Comparison of ENCODE assay signal across 8 cellular contexts in genomic region chr6:12010635-12011275, GRCh38. TPM values are rescaled to one million over a fixed set of nuclear protein-coding genes. Genes with fewer than 3 reads are reported as not detected.
DNase-seq lines count a peak whose midpoint lies in the region; ATAC-seq and TF ChIP-seq lines count a peak whose summit lies in the region.

No MANE protein-coding gene starts in this region.

- H3K4me1 ChIP-seq in ectodermal cell (ENCODE audit: control insufficient read depth, insufficient read depth, low read length) = peaks cover 17% of the 10 kb centered on the region
- peaks cover 23% of the 10 kb centered on the region for H3K4me1 ChIP-seq in mononuclear cell (ENCODE audit: insufficient read depth, low read length)
- peaks cover 0 to 29% (median 14%) of the 10 kb centered on the region in 4 donors for H3K4me1 ChIP-seq in tibial artery

- 0 to 1% methylated on average over 19 of the region's 22 CpGs for WGBS in ectodermal cell, 2 experiments

- intact Hi-C loops in tibial artery (cut with DNase I; ENCODE audit: low total_unique reads) = loop anchor here (5.0 to 10.0 kb wide), 2 partner anchors 238 to 306 kb away; no protein-coding TSS in a partner anchor

- H3K36me3 ChIP-seq in ectodermal cell (ENCODE audit: control insufficient read depth, insufficient read depth, low read length) = peaks cover 4% of the 10 kb centered on the region
- no peaks in the 10 kb centered on the region for H3K36me3 ChIP-seq in tibial artery

- no peaks in the 10 kb centered on the region for H3K9me3 ChIP-seq in ectodermal cell (ENCODE audit: control insufficient read depth, low read length)
- H3K9me3 ChIP-seq in mononuclear cell (ENCODE audit: low read depth, low read length) = no peaks in the 10 kb centered on the region
- no peaks in the 10 kb centered on the region for H3K9me3 ChIP-seq in tibial artery

- H3K4me3 ChIP-seq in Jurkat, Clone E6-1 (ENCODE audit: low read length) = peak overlapping the region; percentile 60
- peak overlapping the region; percentile 74 for H3K4me3 ChIP-seq in ectodermal cell (ENCODE audit: insufficient read depth, low read depth, low read length)
- peak overlapping the region; percentile 58 for H3K4me3 ChIP-seq in mononuclear cell (ENCODE audit: low read length)
- H3K4me3 ChIP-seq in tibial artery = peak overlapping the region; percentile 88 to 91

- H3K27ac ChIP-seq in ectodermal cell (ENCODE audit: insufficient read depth, low read depth, low read length, poor library complexity, severe bottlenecking) = peak overlapping the region; percentile 78
- peak overlapping the region; percentile 92 to 94 for H3K27ac ChIP-seq in tibial artery

- DNase-seq in SKM-1 treated with dmso at 0.1 percent for 144 hours (lab: John Stamatoyannopoulos, UW; ENCODE audit: unreplicated experiment) (peak; percentile 58), SKM-1 (lab: John Stamatoyannopoulos, UW; ENCODE audit: unreplicated experiment) (no peak), SK-N-DZ (ENCODE audit: low spot score) (peak; percentile 83), tibial artery (peak; percentile 69 to 85)
- DNase-seq in Jurkat, Clone E6-1 (ENCODE audit: low read depth, low spot score) = no peak

- TF ChIP-seq CTCF in tibial artery (IDR thresholded peaks at IDR 0.05) = no peak

- H3K27me3 ChIP-seq in ectodermal cell (ENCODE audit: control insufficient read depth, insufficient read depth, low read length, poor library complexity, severe bottlenecking) (peaks cover 14% of the 10 kb centered on the region), mononuclear cell (ENCODE audit: insufficient read depth, low read length) (no peaks in the 10 kb centered on the region), tibial artery (no peaks in the 10 kb centered on the region)

- ATAC-seq in GM21825 (IDR thresholded peaks at IDR 0.05; ENCODE audit: unreplicated experiment) = peak; percentile 28

RNA-seq across cellular contexts. Expression of gene HIVEP1, which starts 1.4 kb away (rescaled TPM):
- polyA plus RNA-seq in Jurkat, Clone E6-1 (2012; ENCODE audit: insufficient read depth, insufficient read length) = 4.3 TPM
- 3.0 and 4.0 TPM in 2 replicates for polyA plus RNA-seq in SK-N-DZ (2014; cell fraction: cytosol; rRNA removed)
- polyA plus RNA-seq in SK-N-DZ (2014; cell fraction: nucleus; rRNA removed) = 2.9 and 3.2 TPM in 2 replicates
- 20.9 TPM for polyA plus RNA-seq in ectodermal cell (2013, experiment 1 of 4)
- 19.2 TPM for polyA plus RNA-seq in ectodermal cell (2013, experiment 2 of 4)
- 15.3 TPM for polyA plus RNA-seq in ectodermal cell (2013, experiment 3 of 4)
- polyA plus RNA-seq in ectodermal cell (2013, experiment 4 of 4) = 18.5 TPM
- total RNA-seq in mononuclear cell = 127 TPM

Comparison
In these comparisons a context has a peak if more than half of its experiments do, and no peak if none do; other contexts are left out.
1. DNase-seq: peak in SKM-1 treated with dmso at 0.1 percent for 144 hours (single experiment), SK-N-DZ (single experiment) and tibial artery (2 of 2); none in SKM-1 (single experiment) and Jurkat, Clone E6-1 (single experiment).
2. Peak in every context shown above with its lines, with median percentiles within 50 percentile points of each other: H3K4me3 ChIP-seq.